Comparison of ENCODE assay signal across 5 cellular contexts in the genomic region with DNA sequence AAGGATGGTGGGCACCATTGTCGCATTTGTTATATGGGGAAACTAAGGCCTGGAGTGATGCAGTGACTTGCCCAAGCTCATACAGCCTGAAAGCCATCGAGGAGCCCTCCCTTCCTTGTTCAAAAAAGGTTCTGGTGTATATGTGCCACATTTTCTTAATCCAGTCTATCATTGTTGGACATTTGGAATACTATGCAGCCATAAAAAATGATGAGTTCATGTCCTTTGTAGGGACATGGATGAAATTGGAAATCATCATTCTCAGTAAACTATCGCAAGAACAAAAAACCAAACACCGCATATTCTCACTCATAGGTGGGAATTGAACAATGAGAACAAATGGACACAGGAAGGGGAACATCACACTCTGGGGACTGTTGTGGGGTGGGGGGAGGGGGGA.
DNase-seq lines count a peak whose midpoint lies in the region; ATAC-seq and TF ChIP-seq lines count a peak whose summit lies in the region.
"Not testable (repeated sequence)": the region's sequence is repeated elsewhere in the genome, so short reads cannot be mapped to it uniquely, and the experiment has no call there.

No MANE protein-coding gene starts in this region.

- not testable (repeated sequence) for H3K27me3 ChIP-seq in BLaER1; neuronal stem cell (ENCODE audit: control insufficient read depth in 3 of 3, insufficient read depth in 3 of 3, low read depth in 1 of 3, low read length in 3 of 3)
- H3K27me3 ChIP-seq in endodermal cell (ENCODE audit: control insufficient read depth, insufficient read depth, low read length, poor library complexity, severe bottlenecking): peaks cover 42% of the 10 kb centered on the region

- peaks cover 19% of the 10 kb centered on the region for H3K4me1 Mint-ChIP-seq in WTC11
- peaks cover 16% of the 10 kb centered on the region for H3K4me1 Mint-ChIP-seq in endodermal cell

- not testable (repeated sequence) for H2BK120ac ChIP-seq in neuronal stem cell (ENCODE audit: low read depth, low read length)

- TF ChIP-seq CTCF in HEK293 (tag by site-specific recombination; IDR thresholded peaks at IDR 0.05); WTC11 (IDR thresholded peaks at IDR 0.05); endodermal cell (conservative IDR thresholded peaks at IDR 0.05): not testable (repeated sequence)

- H4K91ac ChIP-seq in neuronal stem cell (ENCODE audit: low read depth, low read length, poor library complexity): not testable (repeated sequence)

- not testable (repeated sequence) for H3K4ac ChIP-seq in neuronal stem cell (ENCODE audit: low read length)

- H3K36me3 ChIP-seq in BLaER1; HEK293 (ENCODE audit: control insufficient read depth in 2 of 2, insufficient read depth in 1 of 2, low read length in 2 of 2); endodermal cell (ENCODE audit: control insufficient read depth, insufficient read depth, low read length); neuronal stem cell (replicated peaks in 1 of 2; ENCODE audit: control insufficient read depth in 2 of 2, insufficient read depth in 2 of 2, low read length in 2 of 2): not testable (repeated sequence)

- CTCF ChIA-PET in HEK293 (lab: Yijun Ruan, JAX); WTC11 (lab: Charles Lee): not testable (repeated sequence)

- not testable (repeated sequence) for H3K36me3 Mint-ChIP-seq in WTC11; endodermal cell (ENCODE audit: low read depth)

- not testable (repeated sequence) for H4K20me1 ChIP-seq in BLaER1

- peak overlapping the region; percentile 77 for H3K4me2 ChIP-seq in BLaER1
- H3K4me2 ChIP-seq in neuronal stem cell (ENCODE audit: insufficient read depth, low read length, poor library complexity, severe bottlenecking): not testable (repeated sequence)

- not testable (repeated sequence) for H2BK15ac ChIP-seq in neuronal stem cell (ENCODE audit: low read length)

- H2AFZ ChIP-seq in neuronal stem cell (ENCODE audit: low read length): not testable (repeated sequence)

- ATAC-seq in WTC11: not testable (repeated sequence)

- POLR2A ChIA-PET in HEK293 (lab: Yijun Ruan, JAX); WTC11 (lab: Charles Lee): not testable (repeated sequence)

- not testable (repeated sequence) for H3K23ac ChIP-seq in neuronal stem cell (ENCODE audit: low read depth, low read length, poor library complexity)

- H3K9me3 Mint-ChIP-seq in WTC11, endodermal cell: not testable (repeated sequence)

- H3K9me3 ChIP-seq in BLaER1; HEK293 (ENCODE audit: control insufficient read depth, insufficient read depth, low read depth, low read length); endodermal cell (ENCODE audit: control insufficient read depth, low read length); neuronal stem cell (replicated peaks in 1 of 2; ENCODE audit: control insufficient read depth in 2 of 2, insufficient read depth in 1 of 2, low read depth in 1 of 2, low read length in 2 of 2): not testable (repeated sequence)

- not testable (repeated sequence) for H2BK12ac ChIP-seq in neuronal stem cell (ENCODE audit: low read length)

- not testable (repeated sequence) for H2BK5ac ChIP-seq in neuronal stem cell (ENCODE audit: low read length)

- H3K27ac ChIP-seq in BLaER1: peak overlapping the region; percentile 87
- H3K27ac ChIP-seq in HEK293 (ENCODE audit: extremely low read depth, low read depth, low read length); neuronal stem cell (replicated peaks; ENCODE audit: low read length): not testable (repeated sequence)
- H3K27ac ChIP-seq in endodermal cell (ENCODE audit: low read depth, low read length): peak overlapping the region; percentile 22

- H3K4me3 Mint-ChIP-seq in WTC11, endodermal cell: not testable (repeated sequence)

- not testable (repeated sequence) for H3K27ac Mint-ChIP-seq in WTC11, endodermal cell

- H3K4me3 ChIP-seq in BLaER1; HEK293 (ENCODE audit: low read depth, low read length); endodermal cell (ENCODE audit: low read length); neuronal stem cell (ENCODE audit: low read length in 2 of 2): not testable (repeated sequence)

- H3K9ac ChIP-seq in BLaER1: 0 out of 2 replicates have a peak overlapping the region, but pooled peaks have one; percentile 57
- H3K9ac ChIP-seq in endodermal cell (ENCODE audit: extremely low read depth, low read length, poor library complexity, severe bottlenecking); neuronal stem cell (ENCODE audit: low read depth, low read length, poor library complexity): not testable (repeated sequence)

- not testable (repeated sequence) for H3K14ac ChIP-seq in neuronal stem cell (ENCODE audit: low read length)

- H2AK5ac ChIP-seq in neuronal stem cell (ENCODE audit: low read depth, low read length): peak overlapping the region; percentile 22

- WGBS in endodermal cell (ENCODE audit: insufficient coverage in 1 of 2, insufficient read length in 1 of 2), 2 experiments: 89 to 100% methylated on average over 1 to 2 of the region's 4 CpGs
- WGBS in neuronal stem cell (ENCODE audit: extremely low coverage in 2 of 2, insufficient read length in 2 of 2, insufficient replicate concordance in 1 of 2), 2 donors: no CpG with 5 or more reads among the region's 4 CpGs

- H3K4me1 ChIP-seq in BLaER1: peaks cover 87% of the 10 kb centered on the region
- H3K4me1 ChIP-seq in HEK293 (ENCODE audit: control insufficient read depth, insufficient read depth, low read length); endodermal cell (ENCODE audit: control insufficient read depth, insufficient read depth, low read length): not testable (repeated sequence)
- peaks cover 26 to 36% of the 10 kb centered on the region in 2 donors for H3K4me1 ChIP-seq in neuronal stem cell (ENCODE audit: control insufficient read depth in 2 of 2, insufficient read depth in 1 of 2, low read depth in 1 of 2, low read length in 2 of 2)

- DNase-seq in WTC11 (ENCODE audit: low spot score); endodermal cell; neuronal stem cell (ENCODE audit: low spot score): not testable (repeated sequence)

- H3K27me3 Mint-ChIP-seq in WTC11 (ENCODE audit: low read depth): peaks cover 26% of the 10 kb centered on the region
- H3K27me3 Mint-ChIP-seq in endodermal cell (ENCODE audit: insufficient read depth): peaks cover 48% of the 10 kb centered on the region

- not testable (repeated sequence) for H4K8ac ChIP-seq in neuronal stem cell (ENCODE audit: low read depth, low read length)

- H3K79me1 ChIP-seq in neuronal stem cell (ENCODE audit: low read depth, low read length): not testable (repeated sequence)

- H3K18ac ChIP-seq in neuronal stem cell (ENCODE audit: low read length): peak overlapping the region; percentile 82

TF ChIP-seq in HEK293, 187 proteins besides CTCF, POLR2A, EP300 and RAD21:
- peak; percentile 94 for TF ChIP-seq ZNF146 (tag by site-specific recombination; IDR thresholded peaks at IDR 0.05)

TF ChIP-seq in WTC11, 78 proteins besides CTCF, POLR2A, EP300 and RAD21:
- 0 out of 2 replicates have a peak, but pooled peaks have one; percentile 42 for TF ChIP-seq GTF2I (CRISPR knock-in tag; conservative IDR thresholded peaks at IDR 0.05)
